In genomic region chr17:29929544-29930398, GRCh38 we compare ENCODE assay signal across 8 cellular contexts. TPM values are rescaled to one million over a fixed set of nuclear protein-coding genes. Genes with fewer than 3 reads are reported as not detected.
DNase-seq lines count a peak whose midpoint lies in the region; ATAC-seq lines count a peak whose summit lies in the region.

A gene with protein sequence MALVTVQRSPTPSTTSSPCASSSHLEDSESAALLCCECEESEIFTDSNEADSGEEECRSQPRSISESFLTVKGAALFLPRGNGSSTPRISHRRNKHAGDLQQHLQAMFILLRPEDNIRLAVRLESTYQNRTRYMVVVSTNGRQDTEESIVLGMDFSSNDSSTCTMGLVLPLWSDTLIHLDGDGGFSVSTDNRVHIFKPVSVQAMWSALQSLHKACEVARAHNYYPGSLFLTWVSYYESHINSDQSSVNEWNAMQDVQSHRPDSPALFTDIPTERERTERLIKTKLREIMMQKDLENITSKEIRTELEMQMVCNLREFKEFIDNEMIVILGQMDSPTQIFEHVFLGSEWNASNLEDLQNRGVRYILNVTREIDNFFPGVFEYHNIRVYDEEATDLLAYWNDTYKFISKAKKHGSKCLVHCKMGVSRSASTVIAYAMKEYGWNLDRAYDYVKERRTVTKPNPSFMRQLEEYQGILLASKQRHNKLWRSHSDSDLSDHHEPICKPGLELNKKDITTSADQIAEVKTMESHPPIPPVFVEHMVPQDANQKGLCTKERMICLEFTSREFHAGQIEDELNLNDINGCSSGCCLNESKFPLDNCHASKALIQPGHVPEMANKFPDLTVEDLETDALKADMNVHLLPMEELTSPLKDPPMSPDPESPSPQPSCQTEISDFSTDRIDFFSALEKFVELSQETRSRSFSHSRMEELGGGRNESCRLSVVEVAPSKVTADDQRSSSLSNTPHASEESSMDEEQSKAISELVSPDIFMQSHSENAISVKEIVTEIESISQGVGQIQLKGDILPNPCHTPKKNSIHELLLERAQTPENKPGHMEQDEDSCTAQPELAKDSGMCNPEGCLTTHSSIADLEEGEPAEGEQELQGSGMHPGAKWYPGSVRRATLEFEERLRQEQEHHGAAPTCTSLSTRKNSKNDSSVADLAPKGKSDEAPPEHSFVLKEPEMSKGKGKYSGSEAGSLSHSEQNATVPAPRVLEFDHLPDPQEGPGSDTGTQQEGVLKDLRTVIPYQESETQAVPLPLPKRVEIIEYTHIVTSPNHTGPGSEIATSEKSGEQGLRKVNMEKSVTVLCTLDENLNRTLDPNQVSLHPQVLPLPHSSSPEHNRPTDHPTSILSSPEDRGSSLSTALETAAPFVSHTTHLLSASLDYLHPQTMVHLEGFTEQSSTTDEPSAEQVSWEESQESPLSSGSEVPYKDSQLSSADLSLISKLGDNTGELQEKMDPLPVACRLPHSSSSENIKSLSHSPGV (N-terminal part only) (minus strand): TSS chr17:29930228. CDS start chr17:29930000, 228 bp downstream.

- ATAC-seq in GM19035 (IDR thresholded peaks at IDR 0.05; ENCODE audit: unreplicated experiment) (peak; percentile 61), HG03354 (IDR thresholded peaks at IDR 0.05; ENCODE audit: poor library complexity, severe bottlenecking, unreplicated experiment) (peak; percentile 53)

- peak; percentile 90 for DNase-seq in AG08396 (ENCODE audit: low spot score)
- peak; percentile 94 for DNase-seq in NCI-H510A treated with DMSO at 0.1 percent for 48 hours (lab: John Stamatoyannopoulos, UW)
- peak; percentile 78 to 83 for DNase-seq in activated CD4-positive, alpha-beta T cell treated with anti-CD3 and anti-CD28 coated beads for 24 hours (ENCODE audit: low read depth in 2 of 2)
- peak; percentile 89 for DNase-seq in cerebellum (ENCODE audit: low spot score)
- peak; percentile 94 for DNase-seq in kidney tubule cell (ENCODE audit: low spot score)
- DNase-seq in stimulated activated CD4-positive, alpha-beta T cell treated with anti-CD3 and anti-CD28 coated beads, Interleukin-1b, Interleukin-23, amount 100 ng/mL, for 24 hours (ENCODE audit: low read depth in 4 of 4, low spot score in 1 of 4) = peak; percentile 67 to 84 (median 82)

RNA-seq across cellular contexts. Expression of the gene that starts here (rescaled TPM):
- total RNA-seq in cerebellum = 29.9 TPM

Comparison
In these comparisons a context has a peak if more than half of its experiments do, and no peak if none do; other contexts are left out.
1. Peak in every context shown above with its lines: DNase-seq and ATAC-seq.